25 cellular contexts compared by ENCODE assay signal in genomic region chr21:46454142-46454541, GRCh38.
"Had no signal": no experiment of that assay in that cellular context is flagged by ENCODE, and none has a peak within 500 bp of the region (broad histone marks: within the 10 kb centered on the region; RNA-seq: fewer than 3 reads in every experiment).

No MANE protein-coding gene starts in this region.

- DNase-seq: activated CD4-positive, alpha-beta T cell treated with anti-CD3 and anti-CD28 coated beads for 36 hours; activated CD4-positive, CD25-positive, alpha-beta regulatory T cell; activated CD8-positive, alpha-beta memory T cell treated with anti-CD3 and anti-CD28 coated beads, Interleukin-2, amount 10 ng/mL, durations not matched to agents 7 days and 5 days; activated CD8-positive, alpha-beta T cell treated with anti-CD3 and anti-CD28 coated beads, Interleukin-2, amount 10 ng/mL, durations not matched to agents 7 days and 5 days; activated naive CD4-positive, alpha-beta T cell treated with Interleukin-2 at 50 U/mL for 16 hours; activated naive CD8-positive, alpha-beta T cell treated with anti-CD3 and anti-CD28 coated beads for 36 hours; activated T-cell treated with anti-CD3 and anti-CD28 coated beads for 4 hours; activated T-cell treated with anti-CD3 and anti-CD28 coated beads, Interleukin-2, amount 50 U/mL, for 72 hours; effector CD8-positive, alpha-beta T cell; immature natural killer cell; kidney; left colon; naive B cell; stimulated activated CD4-positive, alpha-beta T cell treated with anti-CD3 and anti-CD28 coated beads, Interleukin-1b, Interleukin-23, amount 100 ng/mL, for 48 hours; stimulated activated CD4-positive, alpha-beta T cell treated with anti-CD3 and anti-CD28 coated beads, Interleukin-4, amount 100 ng/mL, for 4 hours; stimulated activated CD8-positive, alpha-beta memory T cell treated with anti-CD3 and anti-CD28 coated beads, Interleukin-4, amount 100 ng/mL, for 48 hours; stimulated activated naive CD8-positive, alpha-beta T cell treated with anti-CD3 and anti-CD28 coated beads, Interleukin-15, amount 100 ng/mL, for 72 hours; tibial artery; upper lobe of right lung had no signal

- H3K4me3 Mint-ChIP-seq: activated CD4-positive, alpha-beta T cell treated with anti-CD3 and anti-CD28 coated beads for 36 hours; activated CD8-positive, alpha-beta memory T cell treated with anti-CD3 and anti-CD28 coated beads, Interleukin-2, amount 10 ng/mL, durations not matched to agents 7 days and 5 days; activated CD8-positive, alpha-beta T cell treated with anti-CD3 and anti-CD28 coated beads, Interleukin-2, amount 10 ng/mL, durations not matched to agents 7 days and 5 days; activated naive CD8-positive, alpha-beta T cell treated with anti-CD3 and anti-CD28 coated beads for 36 hours; activated T-cell treated with anti-CD3 and anti-CD28 coated beads, Interleukin-2, amount 50 U/mL, for 72 hours; immature natural killer cell; mesothelial cell of epicardium; stimulated activated memory B cell treated with anti-CD40 and anti-IgM and Interleukin-4, amounts not matched to agents 10 μg/mL and 1 μg/mL and 100 μg/mL, for 72 hours; stimulated activated naive CD8-positive, alpha-beta T cell treated with anti-CD3 and anti-CD28 coated beads, Interleukin-15, amount 100 ng/mL, for 72 hours had no signal

- H3K9me3 ChIP-seq: gastroesophageal sphincter, right atrium auricular region, tibial artery, upper lobe of right lung had no signal

- H3K36me3 Mint-ChIP-seq: naive B cell had no signal

- H3K27me3 Mint-ChIP-seq: activated CD4-positive, alpha-beta T cell treated with anti-CD3 and anti-CD28 coated beads for 36 hours; activated CD8-positive, alpha-beta memory T cell treated with anti-CD3 and anti-CD28 coated beads, Interleukin-2, amount 10 ng/mL, durations not matched to agents 7 days and 5 days; activated naive CD8-positive, alpha-beta T cell treated with anti-CD3 and anti-CD28 coated beads for 36 hours; naive B cell; stimulated activated memory B cell treated with anti-CD40 and anti-IgM and Interleukin-4, amounts not matched to agents 10 μg/mL and 1 μg/mL and 100 μg/mL, for 72 hours; stimulated activated naive CD8-positive, alpha-beta T cell treated with anti-CD3 and anti-CD28 coated beads, Interleukin-15, amount 100 ng/mL, for 72 hours had no signal

- ATAC-seq: activated CD4-positive, alpha-beta T cell treated with anti-CD3 and anti-CD28 coated beads for 36 hours; activated CD8-positive, alpha-beta memory T cell treated with anti-CD3 and anti-CD28 coated beads, Interleukin-2, amount 10 ng/mL, durations not matched to agents 7 days and 5 days; activated CD8-positive, alpha-beta T cell treated with anti-CD3 and anti-CD28 coated beads, Interleukin-2, amount 10 ng/mL, durations not matched to agents 7 days and 5 days; activated T-cell treated with anti-CD3 and anti-CD28 coated beads, Interleukin-2, amount 50 U/mL, for 72 hours; gastroesophageal sphincter; left colon; stimulated activated memory B cell treated with anti-CD40 and anti-IgM and Interleukin-4, amounts not matched to agents 10 μg/mL and 1 μg/mL and 100 μg/mL, for 72 hours; stimulated activated naive CD8-positive, alpha-beta T cell treated with anti-CD3 and anti-CD28 coated beads, Interleukin-15, amount 100 ng/mL, for 72 hours; upper lobe of right lung had no signal

- H3K27me3 ChIP-seq: gastroesophageal sphincter, right atrium auricular region, tibial artery, upper lobe of right lung had no signal

- H3K36me3 ChIP-seq: gastroesophageal sphincter, right atrium auricular region, tibial artery, upper lobe of right lung had no signal

- H3K9me3 Mint-ChIP-seq: stimulated activated memory B cell treated with anti-CD40 and anti-IgM and Interleukin-4, amounts not matched to agents 10 μg/mL and 1 μg/mL and 100 μg/mL, for 72 hours; stimulated activated naive CD8-positive, alpha-beta T cell treated with anti-CD3 and anti-CD28 coated beads, Interleukin-15, amount 100 ng/mL, for 72 hours had no signal

- H3K4me3 ChIP-seq: gastroesophageal sphincter, right atrium auricular region, smooth muscle cell, tibial artery, upper lobe of right lung had no signal

- H3K27ac ChIP-seq: parathyroid adenoma, right atrium auricular region, tibial artery, upper lobe of right lung had no signal

- H3K27ac Mint-ChIP-seq: activated CD4-positive, alpha-beta T cell treated with anti-CD3 and anti-CD28 coated beads for 36 hours; activated CD8-positive, alpha-beta memory T cell treated with anti-CD3 and anti-CD28 coated beads, Interleukin-2, amount 10 ng/mL, durations not matched to agents 7 days and 5 days; activated CD8-positive, alpha-beta T cell treated with anti-CD3 and anti-CD28 coated beads, Interleukin-2, amount 10 ng/mL, durations not matched to agents 7 days and 5 days; activated naive CD8-positive, alpha-beta T cell treated with anti-CD3 and anti-CD28 coated beads for 36 hours; activated T-cell treated with anti-CD3 and anti-CD28 coated beads, Interleukin-2, amount 50 U/mL, for 72 hours; mesothelial cell of epicardium; stimulated activated memory B cell treated with anti-CD40 and anti-IgM and Interleukin-4, amounts not matched to agents 10 μg/mL and 1 μg/mL and 100 μg/mL, for 72 hours; stimulated activated naive CD8-positive, alpha-beta T cell treated with anti-CD3 and anti-CD28 coated beads, Interleukin-15, amount 100 ng/mL, for 72 hours had no signal

- H3K4me1 ChIP-seq: parathyroid adenoma had no signal
